ENCODE assay signal across 18 cellular contexts in genomic region chr19:40928859-40929258, GRCh38. TPM values are rescaled to one million over a fixed set of nuclear protein-coding genes. Genes with fewer than 3 reads are reported as not detected.
A peak's percentile ranks its signal among the peaks of the same experiment; 100 is the strongest.
DNase-seq lines count a peak whose midpoint lies in the region; ATAC-seq, FAIRE-seq and TF ChIP-seq lines count a peak whose summit lies in the region.
"Had no signal": no experiment of that assay in that cellular context is flagged by ENCODE, and none has a peak within 500 bp of the region (broad histone marks: within the 10 kb centered on the region; RNA-seq: fewer than 3 reads in every experiment).

No MANE protein-coding gene starts in this region.

- H2AFZ ChIP-seq in K562 (ENCODE audit: low read depth, low read length), result peak overlapping the region; percentile 34; the same call in 1 of the 2 replicates
- H2AFZ ChIP-seq: GM23248 had no signal

- H3K4me3 Mint-ChIP-seq in Caco-2 (ENCODE audit: unreplicated experiment), result peak overlapping the region; percentile 38
- H3K4me3 Mint-ChIP-seq: CD4-positive, CD25-positive, alpha-beta regulatory T cell had no signal

- H3K4me1 ChIP-seq in Caco-2 (peaks cover 41% of the 10 kb centered on the region), K562 (replicated peaks in 1 of 2; ENCODE audit: control insufficient read depth in 2 of 2, insufficient read depth in 2 of 2, low read length in 2 of 2) (peaks cover 8 to 24% of the 10 kb centered on the region in 2 experiments; a peak in 3 of 5 replicates), small intestine (ENCODE audit: control insufficient read depth in 2 of 2, insufficient read depth in 1 of 2, low read depth in 1 of 2, low read length in 1 of 2) (peaks cover 0 to 2% of the 10 kb centered on the region in 2 donors)
- H3K4me1 ChIP-seq: BLaER1 treated with 17β-estradiol and CSF1 and Interleukin-3, amounts not matched to agents 10 nM and 100 nM had no signal

- H3K27me3 ChIP-seq in Caco-2 (replicated peaks; ENCODE audit: control insufficient read depth, insufficient read depth, low read length) (no peaks in the 10 kb centered on the region), K562 (ENCODE audit: control insufficient read depth in 2 of 2, insufficient read depth in 2 of 2, low read length in 2 of 2) (no peaks in the 10 kb centered on the region), small intestine (ENCODE audit: control insufficient read depth in 2 of 2, insufficient read depth in 2 of 2, low read length in 2 of 2) (no peaks in the 10 kb centered on the region)
- H3K27me3 ChIP-seq: BLaER1 treated with 17β-estradiol and CSF1 and Interleukin-3, amounts not matched to agents 10 nM and 100 nM had no signal

- no peaks in the 10 kb centered on the region for H3K9me1 ChIP-seq in K562 (ENCODE audit: control insufficient read depth, insufficient read depth, low read length)

- TF ChIP-seq RAD21 in K562 (CRISPR knock-in tag; conservative IDR thresholded peaks at IDR 0.05 in 1 of 2, IDR thresholded peaks at IDR 0.05 in 1 of 2), result no peak

- no peak for TF ChIP-seq CTCF in Caco-2 (IDR thresholded peaks at IDR 0.05; ENCODE audit: insufficient read depth in 1 of 2, low read depth in 1 of 2, low read length in 1 of 2, severe bottlenecking in 1 of 2, unreplicated experiment in 1 of 2)
- no peak for TF ChIP-seq CTCF in K562 (IDR thresholded peaks at IDR 0.05 in 2 of 3, conservative IDR thresholded peaks at IDR 0.05 in 1 of 3; ENCODE audit: insufficient read depth in 2 of 3, low read depth in 1 of 3, low read length in 3 of 3)

- TF ChIP-seq EP300 in K562 (IDR thresholded peaks at IDR 0.05; ENCODE audit: low read length), result peak; percentile 75

- intact Hi-C loops in Caco-2 (cut with micrococcal nuclease; ENCODE audit: unreplicated experiment), result loop anchor here (1.0 to 2.0 kb wide), 2 partner anchors 8 to 32 kb away; no protein-coding TSS in a partner anchor
- intact Hi-C loops in K562 (cut with micrococcal nuclease), result no loop called here

- H3K9me3 ChIP-seq in Caco-2 (peaks cover 8% of the 10 kb centered on the region), K562 (replicated peaks; ENCODE audit: control insufficient read depth, insufficient read depth, low read depth, low read length) (no peaks in the 10 kb centered on the region), small intestine (ENCODE audit: control insufficient read depth, low read depth) (no peaks in the 10 kb centered on the region)
- H3K9me3 ChIP-seq: BLaER1 treated with 17β-estradiol and CSF1 and Interleukin-3, amounts not matched to agents 10 nM and 100 nM had no signal

- H3K4me3 ChIP-seq in Caco-2 (ENCODE audit: low read depth, low read length) (no peak overlapping the region), K562 (no peak overlapping the region), small intestine (ENCODE audit: low read depth in 1 of 2, low read length in 2 of 2) (no peak overlapping the region)
- H3K4me3 ChIP-seq: BLaER1 treated with 17β-estradiol and CSF1 and Interleukin-3, amounts not matched to agents 10 nM and 100 nM; GM12878; GM23248 had no signal

- H3K27ac ChIP-seq in K562 (ENCODE audit: extremely low read depth, low read depth, low read length), result no peak overlapping the region
- H3K27ac ChIP-seq in small intestine (ENCODE audit: low read depth in 1 of 2, low read length in 1 of 2), result no peak overlapping the region
- H3K27ac ChIP-seq: BLaER1 treated with 17β-estradiol and CSF1 and Interleukin-3, amounts not matched to agents 10 nM and 100 nM; GM23248 had no signal

- H3K9ac ChIP-seq in K562 (ENCODE audit: insufficient read depth in 1 of 2, low read depth in 2 of 2, low read length in 2 of 2), result no peak overlapping the region
- H3K9ac ChIP-seq: BLaER1 treated with 17β-estradiol and CSF1 and Interleukin-3, amounts not matched to agents 10 nM and 100 nM; GM23248 had no signal

- H3K9me3 Mint-ChIP-seq in Caco-2 (ENCODE audit: unreplicated experiment), result peaks cover 43% of the 10 kb centered on the region

- no peak for FAIRE-seq in K562 (lab: Jason Lieb, UNC)
- no peak for FAIRE-seq in small intestine (lab: Jason Lieb, UNC)
- FAIRE-seq: GM12878, GM18507, H54 had no signal

- no peaks in the 10 kb centered on the region for H3K27me3 Mint-ChIP-seq in Caco-2 (ENCODE audit: insufficient read depth, unreplicated experiment)

- H3K4me1 Mint-ChIP-seq in Caco-2 (ENCODE audit: low read depth, unreplicated experiment), result peaks cover 31% of the 10 kb centered on the region
- H3K4me1 Mint-ChIP-seq: CD4-positive, CD25-positive, alpha-beta regulatory T cell had no signal

- CTCF ChIA-PET in Caco-2 (lab: Charles Lee), result no interaction called here
- CTCF ChIA-PET in K562 (lab: Yijun Ruan, JAX; ENCODE audit: low intra/inter-chr PET ratio), result no interaction called here

- POLR2A ChIA-PET in Caco-2 (lab: Charles Lee) (no interaction called here), K562 (lab: Yijun Ruan, JAX) (no interaction called here)

- H3K27ac Mint-ChIP-seq in Caco-2 (ENCODE audit: unreplicated experiment), result peak overlapping the region; percentile 90
- H3K27ac Mint-ChIP-seq: CD4-positive, CD25-positive, alpha-beta regulatory T cell had no signal

- DNase-seq in Caco-2 (peak; percentile 68 to 74), K562 (ENCODE audit: extremely low read depth in 1 of 4, low spot score in 3 of 4) (peak in 1 of 4 experiments; percentile 60), islet precursor cell (peak; percentile 42), small intestine (peak; percentile 39), NCI-H2171 treated with DMSO at 0.1 percent for 48 hours (lab: John Stamatoyannopoulos, UW) (no peak), NCI-H774 (lab: John Stamatoyannopoulos, UW) (no peak), SKM-1 treated with dmso at 0.1 percent for 144 hours (lab: John Stamatoyannopoulos, UW; ENCODE audit: unreplicated experiment) (no peak)
- DNase-seq: 8988T; ACHN; Calu3; CD4-positive, CD25-positive, alpha-beta regulatory T cell; DMS 273 treated with DMSO at 0.1 percent for 48 hours; GM23248 had no signal

- BruUV-seq in Caco-2 (replicated peaks; lab: Mats Ljungman, UMichigan) (no TSS peak), K562 (replicated peaks; lab: Mats Ljungman, UMichigan) (no TSS peak)

- in situ Hi-C loops in K562 (cut with MboI), result no loop called here

- peaks cover 6% of the 10 kb centered on the region for H3K36me3 Mint-ChIP-seq in Caco-2 (ENCODE audit: insufficient read depth, unreplicated experiment)
- H3K36me3 Mint-ChIP-seq: CD4-positive, CD25-positive, alpha-beta regulatory T cell had no signal

- no peak for ATAC-seq in K562
- ATAC-seq: GM12878 had no signal

- H3K36me3 ChIP-seq in Caco-2 (ENCODE audit: control insufficient read depth, insufficient read depth, low read length) (no peaks in the 10 kb centered on the region), K562 (ENCODE audit: control insufficient read depth, insufficient read depth, low read length) (no peaks in the 10 kb centered on the region), small intestine (ENCODE audit: control insufficient read depth in 2 of 2, insufficient read depth in 2 of 2, low read length in 2 of 2) (no peaks in the 10 kb centered on the region)
- H3K36me3 ChIP-seq: BLaER1 treated with 17β-estradiol and CSF1 and Interleukin-3, amounts not matched to agents 10 nM and 100 nM had no signal

- no peak for TF ChIP-seq POLR2A in K562 (conservative IDR thresholded peaks at IDR 0.05)

- peak overlapping the region; percentile 44; the same call in 1 of the 2 replicates for H3K4me2 ChIP-seq in K562 (ENCODE audit: insufficient read depth, low read length)
- H3K4me2 ChIP-seq: BLaER1 treated with 17β-estradiol and CSF1 and Interleukin-3, amounts not matched to agents 10 nM and 100 nM had no signal

- H3K79me2 ChIP-seq in K562 (ENCODE audit: control insufficient read depth, insufficient read depth, low read length), result no peaks in the 10 kb centered on the region

- 8% methylated on average over 1 of the region's 1 CpG for WGBS in K562 (ENCODE audit: insufficient coverage, low coverage, missing lambda C conversion rate)
- WGBS in small intestine, 3 donors, result 45 to 71% (median 65%) methylated on average over 1 of the region's 1 CpG

- no peaks in the 10 kb centered on the region for H4K20me1 ChIP-seq in K562 (replicated peaks; ENCODE audit: control insufficient read depth, insufficient read depth, low read length)
- H4K20me1 ChIP-seq: BLaER1 treated with 17β-estradiol and CSF1 and Interleukin-3, amounts not matched to agents 10 nM and 100 nM had no signal

TF ChIP-seq in K562, 482 proteins besides CTCF, POLR2A, EP300 and RAD21 (continues in another document):
- TF ChIP-seq ILK (tag; IDR thresholded peaks at IDR 0.05; ENCODE audit: borderline replicate concordance, low read depth), result no peak
- no peak for TF ChIP-seq ZNF12 (CRISPR knock-in tag; IDR thresholded peaks at IDR 0.05)
- no peak for TF ChIP-seq CREB3L1 (IDR thresholded peaks at IDR 0.05; ENCODE audit: borderline replicate concordance, low read depth)
- no peak for TF ChIP-seq PHTF2 (CRISPR knock-in tag; IDR thresholded peaks at IDR 0.05)

RNA-seq across cellular contexts. Expression of gene CYP2A7, which starts 46.8 kb away (rescaled TPM):
- total RNA-seq in Caco-2 (2022) (not detected in 2 replicates), K562 (2014; rRNA removed) (not detected in 2 replicates), K562 (2014; rRNA removed; fragmentation: Illumina TruSeq; extraction: Trizol) (not detected in 2 replicates), K562 (2015; rRNA removed; fragmentation: Illumina TruSeq; extraction: Trizol) (not detected in 2 replicates), K562 (2021) (0.22 TPM in 1 of 2 replicates, not detected in the other)
- total RNA-seq in K562 (2011; cell fraction: chromatin; rRNA removed; ENCODE audit: low replicate concordance), result not detected in 2 replicates
- not detected in 2 replicates for total RNA-seq in K562 (2011; cell fraction: nucleolus; rRNA removed)
- not detected in 2 replicates for total RNA-seq in K562 (2011; cell fraction: nucleoplasm; rRNA removed)
- polyA plus RNA-seq in K562 (2011; rRNA removed) (not detected in 2 replicates), K562 (2014; fragmentation: Illumina TruSeq; extraction: Trizol) (not detected in 2 replicates), K562 (2014; fragmentation: Nextera tagmentation; extraction: Ambion mirVana) (not detected), K562 (2014; rRNA removed) (not detected in 2 replicates), small intestine (under 1 TPM in 1 of 3 donors, not detected in 2; 0.13 TPM)
- not detected in 2 replicates for polyA plus RNA-seq in K562 (2011; cell fraction: cytosol; rRNA removed)
- polyA plus RNA-seq in K562 (2011; cell fraction: nucleus; rRNA removed), result not detected in 2 replicates
- not detected in 2 replicates for polyA plus RNA-seq in K562 (2012)
- not detected in 2 replicates for polyA minus RNA-seq in K562 (2011; rRNA and poly(A)+ RNA removed)
- not detected in 2 replicates for polyA minus RNA-seq in K562 (2011; cell fraction: cytosol; rRNA and poly(A)+ RNA removed)
- not detected in 2 replicates for polyA minus RNA-seq in K562 (2011; cell fraction: nucleus; rRNA and poly(A)+ RNA removed)
- total RNA-seq: Calu3; CD4-positive, CD25-positive, alpha-beta regulatory T cell; Daoy; GM12878; GM23248 had no signal
- polyA plus RNA-seq: CD4-positive, CD25-positive, alpha-beta regulatory T cell; GM12878; GM23248 had no signal

Comparison
In these comparisons a context has a peak if more than half of its experiments do, and no peak if none do; other contexts are left out.
1. DNase-seq: peak in Caco-2 (2 of 2), islet precursor cell (single experiment) and small intestine (single experiment); none in NCI-H2171 treated with DMSO at 0.1 percent for 48 hours (single experiment), NCI-H774 (single experiment) and SKM-1 treated with dmso at 0.1 percent for 144 hours (single experiment).